In genomic region chr12:112977641-112978040, GRCh38 we compare ENCODE assay signal across 8 cellular contexts. TPM values are rescaled to one million over a fixed set of nuclear protein-coding genes. Genes with fewer than 3 reads are reported as not detected.
DNase-seq lines count a peak whose midpoint lies in the region; ATAC-seq, FAIRE-seq and TF ChIP-seq lines count a peak whose summit lies in the region.

No MANE protein-coding gene starts in this region.

- H3K9me3 Mint-ChIP-seq in CD8-positive, alpha-beta memory T cell = peaks cover 0 to 3% (median 0%) of the 10 kb centered on the region in 5 donors

- no peaks in the 10 kb centered on the region for H3K27me3 Mint-ChIP-seq in CD8-positive, alpha-beta memory T cell

- H2AFZ ChIP-seq in OCI-LY1 (ENCODE audit: low read length) (peak overlapping the region; percentile 65), endothelial cell of umbilical vein (ENCODE audit: low read depth, low read length) (peak overlapping the region; percentile 92)

- no peak for FAIRE-seq in endothelial cell of umbilical vein (lab: Jason Lieb, UNC)

- H3K4me1 ChIP-seq in CD8-positive, alpha-beta memory T cell (ENCODE audit: insufficient read depth, low read length) = peaks cover 36% of the 10 kb centered on the region
- H3K4me1 ChIP-seq in OCI-LY1 (ENCODE audit: insufficient read depth, low read length, severe bottlenecking) (peaks cover 33% of the 10 kb centered on the region), endothelial cell of umbilical vein (ENCODE audit: control insufficient read depth, extremely low read depth, insufficient read depth, low read length) (peaks cover 6% of the 10 kb centered on the region)

- no TSS peak for BruUV-seq in endothelial cell of umbilical vein (replicated peaks; lab: Mats Ljungman, UMichigan)

- H3K4me1 Mint-ChIP-seq in CD8-positive, alpha-beta memory T cell = peaks cover 38 to 58% (median 44%) of the 10 kb centered on the region in 3 donors

- no peak for TF ChIP-seq CTCF in OCI-LY1 (IDR thresholded peaks at IDR 0.05; ENCODE audit: low read length)
- TF ChIP-seq CTCF in endothelial cell of umbilical vein (IDR thresholded peaks at IDR 0.05; ENCODE audit: extremely low read depth in 1 of 2, insufficient read depth in 1 of 2, low read depth in 1 of 2, low read length in 2 of 2) = no peak

- TF ChIP-seq POLR2A in endothelial cell of umbilical vein (IDR thresholded peaks at IDR 0.05; ENCODE audit: low read depth, low read length) = no peak

- POLR2A ChIA-PET in CD8-positive, alpha-beta memory T cell (lab: Charles Lee) = interaction anchor here (0.5 to 2.8 kb wide), 10 partner anchors 15 to 1136 kb away, joined by 3 to 24 read pairs (median 4); partner anchors contain the start of genes MAPKAPK5, OAS1 and OAS3
- POLR2A ChIA-PET in endothelial cell of umbilical vein (lab: Charles Lee) = no interaction called here

- H3K9ac ChIP-seq in OCI-LY1 (ENCODE audit: low read length) (peak overlapping the region; percentile 67; the same call in 1 of the 2 replicates), endothelial cell of umbilical vein (replicated peaks; ENCODE audit: extremely low read depth, insufficient read depth, low read length) (no peak overlapping the region)

- peak overlapping the region; percentile 99 to 100 (median 100) for H3K4me3 Mint-ChIP-seq in CD8-positive, alpha-beta memory T cell

- H3K4me2 ChIP-seq in OCI-LY1 (ENCODE audit: low read length) (peak overlapping the region; percentile 71), endothelial cell of umbilical vein (ENCODE audit: insufficient read depth, low read length) (peak overlapping the region; percentile 37)

- H3F3A ChIP-seq in OCI-LY1 (ENCODE audit: insufficient read depth, low read length) = no peaks in the 10 kb centered on the region

- intact Hi-C loops in endothelial cell of umbilical vein (cut with micrococcal nuclease) = loop anchor here (1.0 kb wide), 1 partner anchor 77 kb away; no protein-coding TSS in a partner anchor
- intact Hi-C loops in posterior vena cava (cut with DNase I) = no loop called here

- dilution Hi-C loops in endothelial cell of umbilical vein (cut with MboI; ENCODE audit: extremely low pct_ligation_motif_present, low sequenced_read_pairs) = no loop called here

- peak overlapping the region; percentile 96 to 99 (median 98) for H3K27ac Mint-ChIP-seq in CD8-positive, alpha-beta memory T cell

- H3K79me2 ChIP-seq in OCI-LY1 (ENCODE audit: insufficient read depth, low read length) (0 out of 2 replicates have a peak, but pooled peaks cover 5% of the 10 kb centered on the region), endothelial cell of umbilical vein (ENCODE audit: control insufficient read depth, insufficient read depth, low read length) (no peaks in the 10 kb centered on the region)

- no peaks in the 10 kb centered on the region for H3K9me2 ChIP-seq in OCI-LY1 (ENCODE audit: low read depth, low read length)

- no peak for DNase-seq in CD8-positive, alpha-beta memory T cell
- DNase-seq in endothelial cell of umbilical vein (ENCODE audit: low read depth, low spot score) = no peak
- peak; percentile 70 for DNase-seq in posterior vena cava (ENCODE audit: low spot score)
- no peak for DNase-seq in left lobe of liver (ENCODE audit: low spot score)
- DNase-seq in stimulated activated CD4-positive, alpha-beta T cell treated with anti-CD3 and anti-CD28 coated beads, Interleukin-1b, Interleukin-23, amount 100 ng/mL, for 48 hours = no peak

- H3K9me1 ChIP-seq in endothelial cell of umbilical vein (replicated peaks; ENCODE audit: control insufficient read depth, extremely low read depth, insufficient read depth, low read length) = no peaks in the 10 kb centered on the region

- H3K4me3 ChIP-seq in CD8-positive, alpha-beta memory T cell (ENCODE audit: low read length) = peak overlapping the region; percentile 99
- H3K4me3 ChIP-seq in OCI-LY1 (ENCODE audit: low read depth, low read length, poor library complexity, severe bottlenecking) (peak overlapping the region; percentile 66), endothelial cell of umbilical vein (replicated peaks in 1 of 3; ENCODE audit: insufficient read depth in 1 of 3, low read depth in 1 of 3, low read length in 3 of 3) (no peak overlapping the region)

- no peaks in the 10 kb centered on the region for H3K9me3 ChIP-seq in CD8-positive, alpha-beta memory T cell (ENCODE audit: low read length)
- H3K9me3 ChIP-seq in OCI-LY1 (ENCODE audit: low read length) (0 out of 2 replicates have a peak, but pooled peaks cover 2% of the 10 kb centered on the region), endothelial cell of umbilical vein (replicated peaks; ENCODE audit: control insufficient read depth, insufficient read depth, low read length) (no peaks in the 10 kb centered on the region)

- ATAC-seq in GM18868 (IDR thresholded peaks at IDR 0.05; ENCODE audit: unreplicated experiment) (no peak), left lobe of liver (no peak), HG03139 (IDR thresholded peaks at IDR 0.05; ENCODE audit: unreplicated experiment) (no peak)

- peaks cover 4 to 28% (median 4%) of the 10 kb centered on the region in 3 donors for H3K36me3 Mint-ChIP-seq in CD8-positive, alpha-beta memory T cell

- peak overlapping the region; percentile 84 for H3K27ac ChIP-seq in CD8-positive, alpha-beta memory T cell (ENCODE audit: low read depth, low read length)
- H3K27ac ChIP-seq in OCI-LY1 (ENCODE audit: low read depth, low read length, poor library complexity, severe bottlenecking) (peak overlapping the region; percentile 69), endothelial cell of umbilical vein (ENCODE audit: insufficient read depth, low read depth, low read length) (no peak overlapping the region)

- CTCF ChIA-PET in CD8-positive, alpha-beta memory T cell (lab: Charles Lee) = interaction anchor here (0.7 to 2.7 kb wide), 10 partner anchors 9 to 197 kb away, joined by 3 to 37 read pairs (median 3); partner anchors contain the start of genes OAS1 and OAS3
- CTCF ChIA-PET in endothelial cell of umbilical vein (lab: Charles Lee) = interaction anchor here (0.9 to 3.2 kb wide), 5 partner anchors 11 to 121 kb away, joined by 3 to 44 read pairs (median 6); partner anchors contain the start of gene OAS3

- no peaks in the 10 kb centered on the region for H3K36me3 ChIP-seq in CD8-positive, alpha-beta memory T cell (ENCODE audit: insufficient read depth, low read length)
- H3K36me3 ChIP-seq in OCI-LY1 (ENCODE audit: insufficient read depth, low read length) = no peaks in the 10 kb centered on the region
- H3K36me3 ChIP-seq in endothelial cell of umbilical vein (ENCODE audit: control insufficient read depth in 2 of 2, extremely low read depth in 1 of 2, insufficient read depth in 2 of 2, low read length in 2 of 2) = no peaks in the 10 kb centered on the region

- H3K27me3 ChIP-seq in CD8-positive, alpha-beta memory T cell (ENCODE audit: insufficient read depth, low read length, poor library complexity, severe bottlenecking) = no peaks in the 10 kb centered on the region
- H3K27me3 ChIP-seq in OCI-LY1 (ENCODE audit: insufficient read depth, low read length) = no peaks in the 10 kb centered on the region
- no peaks in the 10 kb centered on the region for H3K27me3 ChIP-seq in endothelial cell of umbilical vein (ENCODE audit: control insufficient read depth in 2 of 2, insufficient read depth in 2 of 2, low read length in 2 of 2)

- no peaks in the 10 kb centered on the region for H4K20me1 ChIP-seq in OCI-LY1 (ENCODE audit: insufficient read depth, low read length)
- H4K20me1 ChIP-seq in endothelial cell of umbilical vein (replicated peaks; ENCODE audit: control insufficient read depth, extremely low read depth, insufficient read depth, low read length) = no peaks in the 10 kb centered on the region

TF ChIP-seq in endothelial cell of umbilical vein, 7 proteins besides CTCF, POLR2A, EP300 and RAD21:
- TF ChIP-seq POLR2AphosphoS5 (IDR thresholded peaks at IDR 0.05; ENCODE audit: insufficient read depth, low read depth, low read length) (no peak), JUN (IDR thresholded peaks at IDR 0.05; ENCODE audit: borderline replicate concordance, insufficient read depth, insufficient read length, low read depth) (no peak)
TF ChIP-seq in endothelial cell of umbilical vein: peak in this region for 0.

RNA-seq across cellular contexts. Expression of gene OAS2, which starts 0.7 kb away (rescaled TPM):
- total RNA-seq in CD8-positive, alpha-beta memory T cell = 10 to 100 TPM; 40.1 to 46.6 TPM
- polyA plus RNA-seq in CD8-positive, alpha-beta memory T cell = 50.9 TPM
- total RNA-seq in endothelial cell of umbilical vein = 2.4 and 3.1 TPM in 2 replicates
- 1.3 and 1.7 TPM in 2 replicates for polyA plus RNA-seq in endothelial cell of umbilical vein
- polyA plus RNA-seq in endothelial cell of umbilical vein (2011; cell fraction: cytosol; rRNA removed) = 1.5 and 1.6 TPM in 2 replicates
- polyA plus RNA-seq in endothelial cell of umbilical vein (2011; cell fraction: nucleus; rRNA removed) = 1.0 and 1.4 TPM in 2 replicates
- polyA plus RNA-seq in endothelial cell of umbilical vein (2012) = 5.5 and 6.4 TPM in 2 replicates
- 4.2 and 5.3 TPM in 2 replicates for polyA minus RNA-seq in endothelial cell of umbilical vein
- not detected for polyA minus RNA-seq in endothelial cell of umbilical vein (2011; cell fraction: cytosol; rRNA and poly(A)+ RNA removed)
- 1.9 and 2.5 TPM in 2 replicates for polyA minus RNA-seq in endothelial cell of umbilical vein (2011; cell fraction: nucleus; rRNA and poly(A)+ RNA removed)
- 10 to 100 TPM; 12.5 to 17.7 TPM for total RNA-seq in posterior vena cava
- total RNA-seq in left lobe of liver = 6.4 TPM

RNA-seq across cellular contexts. Expression of gene OAS3, which starts 39.4 kb away (rescaled TPM):
- 10 to 100 TPM; 11.2 to 12.5 TPM for total RNA-seq in CD8-positive, alpha-beta memory T cell
- polyA plus RNA-seq in CD8-positive, alpha-beta memory T cell = 22.0 TPM
- 15.9 and 19.8 TPM in 2 replicates for total RNA-seq in endothelial cell of umbilical vein
- 13.1 and 15.7 TPM in 2 replicates for polyA plus RNA-seq in endothelial cell of umbilical vein
- polyA plus RNA-seq in endothelial cell of umbilical vein (2011; cell fraction: cytosol; rRNA removed) = 8.4 TPM in 2 replicates
- 12.6 and 13.4 TPM in 2 replicates for polyA plus RNA-seq in endothelial cell of umbilical vein (2011; cell fraction: nucleus; rRNA removed)
- 11.0 and 14.9 TPM in 2 replicates for polyA plus RNA-seq in endothelial cell of umbilical vein (2012)
- 25.8 and 31.3 TPM in 2 replicates for polyA minus RNA-seq in endothelial cell of umbilical vein
- 25.1 TPM for polyA minus RNA-seq in endothelial cell of umbilical vein (2011; cell fraction: cytosol; rRNA and poly(A)+ RNA removed)
- 8.3 and 8.7 TPM in 2 replicates for polyA minus RNA-seq in endothelial cell of umbilical vein (2011; cell fraction: nucleus; rRNA and poly(A)+ RNA removed)
- total RNA-seq in posterior vena cava = 10 to 100 TPM; 11.3 to 21.1 TPM
- 4.1 TPM for total RNA-seq in left lobe of liver

Comparison
In these comparisons a context has a peak if more than half of its experiments do, and no peak if none do; other contexts are left out.
1. H3K4me3 ChIP-seq: peak in CD8-positive, alpha-beta memory T cell (single experiment) and OCI-LY1 (single experiment); none in endothelial cell of umbilical vein (0 of 3).